Comparison of ENCODE assay signal across 16 cellular contexts in the genomic region with DNA sequence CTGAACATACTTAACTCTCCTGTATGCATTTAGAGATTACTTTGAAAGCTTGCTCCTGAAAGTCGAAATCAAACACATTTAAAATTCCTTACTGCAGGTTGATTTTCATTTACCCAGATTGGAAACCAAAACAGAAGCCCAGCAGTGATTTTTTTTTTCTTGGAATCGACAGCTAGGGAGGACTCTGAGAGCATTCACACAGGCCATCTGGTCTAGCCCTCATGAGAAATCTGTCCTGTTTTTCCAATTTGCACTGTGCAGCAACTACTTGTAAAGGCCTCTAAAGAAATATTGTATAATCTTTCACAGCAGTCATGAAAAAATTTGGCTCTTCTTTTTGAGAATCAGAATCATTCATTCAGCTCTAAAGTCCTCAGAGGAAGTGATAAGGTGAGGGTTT.
"Had no signal": no experiment of that assay in that cellular context is flagged by ENCODE, and none has a peak within 500 bp of the region (broad histone marks: within the 10 kb centered on the region; RNA-seq: fewer than 3 reads in every experiment).

No MANE protein-coding gene starts in this region.

- DNase-seq: activated T-cell treated with anti-CD3 and anti-CD28 coated beads, Interleukin-2, amount 50 U/mL, for 1 hour; kidney; naive thymus-derived CD8-positive, alpha-beta T cell; stimulated activated CD4-positive, alpha-beta T cell treated with anti-CD3 and anti-CD28 coated beads, Interleukin-12 subunit alpha, Interleukin-12 subunit beta, amount 100 ng/mL, for 4 hours; stimulated activated naive CD8-positive, alpha-beta T cell treated with anti-CD3 and anti-CD28 coated beads, Interleukin-15, amount 100 ng/mL, for 72 hours; T1000; uterus had no signal

- H3K4me1 ChIP-seq: neural progenitor cell, transverse colon, uterus had no signal

- H3K36me3 ChIP-seq: esophagus muscularis mucosa, gastrocnemius medialis, neural progenitor cell, suprapubic skin, transverse colon, uterus had no signal

- H3K9me3 ChIP-seq: esophagus muscularis mucosa, gastrocnemius medialis, suprapubic skin, transverse colon, uterus had no signal

- H3K27ac ChIP-seq: esophagus muscularis mucosa, neural progenitor cell, suprapubic skin had no signal

- H3K27me3 ChIP-seq: dorsolateral prefrontal cortex, transverse colon had no signal

- ATAC-seq: activated naive CD4-positive, alpha-beta T cell treated with anti-CD3 and anti-CD28 coated beads, Interleukin-2, amount 50 U/mL, for 72 hours; activated T-helper 17 cell treated with anti-CD3 and anti-CD28 coated beads, Interleukin-2, amount 50 U/mL, for 72 hours; naive thymus-derived CD8-positive, alpha-beta T cell; stimulated activated naive CD8-positive, alpha-beta T cell treated with anti-CD3 and anti-CD28 coated beads, Interleukin-15, amount 100 ng/mL, for 72 hours; WTC11 had no signal

- H3K4me3 ChIP-seq: esophagus muscularis mucosa, gastrocnemius medialis, neural progenitor cell, suprapubic skin, transverse colon, uterus had no signal
